ENCODE assay signal across 21 cellular contexts in the genomic region with DNA sequence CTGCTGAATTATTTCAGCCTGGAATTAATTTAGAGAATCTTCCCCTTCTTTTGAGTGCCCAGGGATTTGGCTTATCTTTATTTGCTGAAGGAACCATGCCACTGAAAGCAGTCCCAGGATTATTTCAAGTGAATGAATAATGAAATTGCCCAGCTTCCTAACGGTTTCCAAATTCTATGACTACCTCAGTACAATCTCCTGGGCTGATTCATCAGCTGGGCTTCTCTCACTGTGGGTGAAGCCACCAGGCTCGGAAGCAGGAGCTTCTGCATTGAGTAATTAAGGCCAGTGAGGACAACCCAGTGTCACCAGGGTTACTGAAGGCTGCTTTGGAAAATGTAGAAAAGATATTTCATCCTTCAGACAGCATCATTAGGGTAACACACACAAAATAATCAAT.
A peak's percentile ranks its signal among the peaks of the same experiment; 100 is the strongest.
DNase-seq lines count a peak whose midpoint lies in the region; ATAC-seq, FAIRE-seq and TF ChIP-seq lines count a peak whose summit lies in the region.
"Had no signal": no experiment of that assay in that cellular context is flagged by ENCODE, and none has a peak within 500 bp of the region (broad histone marks: within the 10 kb centered on the region; RNA-seq: fewer than 3 reads in every experiment).

No MANE protein-coding gene starts in this region.

- no peak for ATAC-seq in HG02840 (IDR thresholded peaks at IDR 0.05; ENCODE audit: low FRiP score, unreplicated experiment)
- no peak for ATAC-seq in HG02885 (IDR thresholded peaks at IDR 0.05; ENCODE audit: poor library complexity, unreplicated experiment)
- ATAC-seq: left lobe of liver had no signal

- no peak for FAIRE-seq in GM19239 (lab: Jason Lieb, UNC)

- CTCF ChIA-PET in SK-N-SH (lab: Yijun Ruan, JAX) = no interaction called here

- WGBS in SK-N-SH (ENCODE audit: low lambda C conversion rate) = 4% methylated on average over 2 of the region's 2 CpGs
- no CpG with 5 or more reads among the region's 2 CpGs for WGBS in trophoblast cell (ENCODE audit: extremely low coverage, insufficient coverage, insufficient read length)

- no peak overlapping the region for H4K12ac ChIP-seq in trophoblast cell (ENCODE audit: low read depth, low read length)

- H3K9ac ChIP-seq in SK-N-SH (no peak overlapping the region), trophoblast cell (ENCODE audit: low read length) (no peak overlapping the region)
- H3K9ac ChIP-seq: BLaER1 had no signal

- no peak overlapping the region for H2BK120ac ChIP-seq in trophoblast cell (ENCODE audit: insufficient read depth, low read length, poor library complexity)

- no peak overlapping the region for H3K4me2 ChIP-seq in SK-N-SH
- no peak overlapping the region for H3K4me2 ChIP-seq in trophoblast cell (ENCODE audit: low read length)
- H3K4me2 ChIP-seq: BLaER1 had no signal

- peaks cover 7% of the 10 kb centered on the region for H3F3A ChIP-seq in SK-N-SH (replicated peaks; ENCODE audit: insufficient read depth)

- H3K27me3 ChIP-seq in SK-N-SH (ENCODE audit: insufficient read depth) = no peaks in the 10 kb centered on the region
- H3K27me3 ChIP-seq in trophoblast cell (ENCODE audit: insufficient read depth, low read length) = no peaks in the 10 kb centered on the region
- H3K27me3 ChIP-seq: BLaER1, spleen, upper lobe of left lung had no signal

- H4K20me1 ChIP-seq in SK-N-SH (ENCODE audit: insufficient read depth) = no peaks in the 10 kb centered on the region
- H4K20me1 ChIP-seq: BLaER1 had no signal

- no peak overlapping the region for H2BK5ac ChIP-seq in trophoblast cell (ENCODE audit: low read depth, low read length, poor library complexity)

- no peak for TF ChIP-seq RAD21 in SK-N-SH (IDR thresholded peaks at IDR 0.05; ENCODE audit: low read length)

- H3K4me1 ChIP-seq in SK-N-SH (ENCODE audit: control insufficient read depth in 1 of 2, insufficient read depth in 2 of 2, low read depth in 1 of 2, low read length in 1 of 2) (peaks cover 2 to 11% of the 10 kb centered on the region in 2 experiments; a peak in 2 of 4 replicates), trophoblast cell (ENCODE audit: control insufficient read depth in 1 of 2, insufficient read depth in 2 of 2, low read length in 2 of 2) (no peaks in the 10 kb centered on the region)
- H3K4me1 ChIP-seq: BLaER1, psoas muscle, spleen, upper lobe of left lung had no signal

- no peak overlapping the region for H2AFZ ChIP-seq in SK-N-SH (ENCODE audit: low read depth)
- no peak overlapping the region for H2AFZ ChIP-seq in trophoblast cell (ENCODE audit: insufficient read depth, low read length, poor library complexity)

- H3K79me1 ChIP-seq in trophoblast cell (ENCODE audit: low read length) = no peaks in the 10 kb centered on the region

- TF ChIP-seq CTCF in SK-N-SH (IDR thresholded peaks at IDR 0.05) (no peak), epithelial cell of proximal tubule (conservative IDR thresholded peaks at IDR 0.05; ENCODE audit: low read depth, low read length) (no peak)

- H3K79me2 ChIP-seq in SK-N-SH (ENCODE audit: insufficient read depth) (no peaks in the 10 kb centered on the region), trophoblast cell (ENCODE audit: control insufficient read depth, insufficient read depth, low read length, poor library complexity) (no peaks in the 10 kb centered on the region)

- DNase-seq in GM03348 (ENCODE audit: low spot score) = peak; percentile 79
- DNase-seq in SK-N-SH = no peak
- peak; percentile 22 for DNase-seq in epithelial cell of proximal tubule (ENCODE audit: low read depth)
- peak; percentile 59 to 77 for DNase-seq in trophoblast cell
- no peak for DNase-seq in GM19239 (ENCODE audit: insufficient read length, low spot score)
- no peak for DNase-seq in NCI-H2107 treated with DMSO at 0.1 percent for 48 hours (lab: John Stamatoyannopoulos, UW; ENCODE audit: unreplicated experiment)
- DNase-seq: activated CD4-positive, CD25-positive, alpha-beta regulatory T cell treated with anti-CD3 and anti-CD28 coated beads, Interleukin-2, amount 50 U/mL, for 72 hours; activated naive CD4-positive, alpha-beta T cell treated with Interleukin-2 at 50 U/mL for 16 hours; activated T-cell treated with anti-CD3 and anti-CD28 coated beads, Interleukin-2, amount 50 U/mL, for 24 hours; effector memory CD4-positive, alpha-beta T cell; KBM-7; NCI-H1930; psoas muscle; spleen; stimulated activated CD4-positive, alpha-beta T cell treated with anti-CD3 and anti-CD28 coated beads, Interleukin-4, amount 100 ng/mL, for 24 hours; T-helper 9 cell; upper lobe of left lung had no signal

- H3K4ac ChIP-seq in trophoblast cell (ENCODE audit: low read depth, low read length) = no peak overlapping the region

- H4K8ac ChIP-seq in trophoblast cell (ENCODE audit: low read depth, low read length) = no peak overlapping the region

- no peaks in the 10 kb centered on the region; the same call in 1 of the 2 replicates for H3K9me3 ChIP-seq in SK-N-SH
- no peaks in the 10 kb centered on the region for H3K9me3 ChIP-seq in trophoblast cell (ENCODE audit: insufficient read depth, low read depth, low read length)
- H3K9me3 ChIP-seq: psoas muscle had no signal

- H3K4me3 ChIP-seq in SK-N-SH (ENCODE audit: low read depth in 2 of 2, low read length in 1 of 2) (no peak overlapping the region), epithelial cell of proximal tubule (ENCODE audit: low read depth, low read length) (no peak overlapping the region), trophoblast cell (ENCODE audit: low read depth, low read length) (no peak overlapping the region)
- H3K4me3 ChIP-seq: BLaER1, psoas muscle, spleen, upper lobe of left lung had no signal

- no peak overlapping the region for H3K23ac ChIP-seq in trophoblast cell (ENCODE audit: low read length)

- POLR2A ChIA-PET in SK-N-SH (lab: Yijun Ruan, JAX) = no interaction called here

- peak in 1 of 2 experiments; percentile 47; a peak in 1 of 4 replicates for TF ChIP-seq EP300 in SK-N-SH (IDR thresholded peaks at IDR 0.05; ENCODE audit: borderline replicate concordance in 1 of 2, low read depth in 1 of 2, low read length in 1 of 2)

- H2BK12ac ChIP-seq in trophoblast cell (ENCODE audit: low read length) = no peak overlapping the region

- H3K36me3 ChIP-seq in SK-N-SH (replicated peaks in 1 of 2; ENCODE audit: control insufficient read depth in 1 of 2, insufficient read depth in 2 of 2, low read length in 1 of 2) (no peaks in the 10 kb centered on the region), trophoblast cell (ENCODE audit: control insufficient read depth in 1 of 2, insufficient read depth in 2 of 2, low read length in 2 of 2) (no peaks in the 10 kb centered on the region)
- H3K36me3 ChIP-seq: spleen, upper lobe of left lung had no signal

- H3K9me2 ChIP-seq in SK-N-SH = no peaks in the 10 kb centered on the region

- no peak overlapping the region for H4K91ac ChIP-seq in trophoblast cell (ENCODE audit: low read depth, low read length)

- no peak overlapping the region for H3K14ac ChIP-seq in trophoblast cell (ENCODE audit: low read length)

- no peak overlapping the region for H3K18ac ChIP-seq in trophoblast cell (ENCODE audit: low read length)

- no peak overlapping the region for H3K27ac ChIP-seq in SK-N-SH (ENCODE audit: low read depth in 2 of 2, low read length in 1 of 2)
- no peak overlapping the region for H3K27ac ChIP-seq in trophoblast cell (ENCODE audit: low read depth, low read length)
- H3K27ac ChIP-seq: BLaER1, psoas muscle, spleen, upper lobe of left lung had no signal

- no peak overlapping the region for H2AK5ac ChIP-seq in trophoblast cell (ENCODE audit: low read length)

TF ChIP-seq in SK-N-SH, 30 proteins besides CTCF, POLR2A, EP300 and RAD21 (continues in another document):
- TF ChIP-seq POLR2AphosphoS5 (IDR thresholded peaks at IDR 0.05; ENCODE audit: low read depth, low read length) (no peak), YY1 (IDR thresholded peaks at IDR 0.05; ENCODE audit: low read depth) (no peak), SMC3 (IDR thresholded peaks at IDR 0.05; ENCODE audit: low read depth, low read length) (no peak), EZH2phosphoT487 (IDR thresholded peaks at IDR 0.05; ENCODE audit: borderline replicate concordance, low read depth) (no peak), GABPA (IDR thresholded peaks at IDR 0.05; ENCODE audit: low read depth) (no peak), FOXM1 (IDR thresholded peaks at IDR 0.05; ENCODE audit: low read depth) (no peak)
- TF ChIP-seq, protein P1, sequence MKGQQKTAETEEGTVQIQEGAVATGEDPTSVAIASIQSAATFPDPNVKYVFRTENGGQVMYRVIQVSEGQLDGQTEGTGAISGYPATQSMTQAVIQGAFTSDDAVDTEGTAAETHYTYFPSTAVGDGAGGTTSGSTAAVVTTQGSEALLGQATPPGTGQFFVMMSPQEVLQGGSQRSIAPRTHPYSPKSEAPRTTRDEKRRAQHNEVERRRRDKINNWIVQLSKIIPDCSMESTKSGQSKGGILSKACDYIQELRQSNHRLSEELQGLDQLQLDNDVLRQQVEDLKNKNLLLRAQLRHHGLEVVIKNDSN (IDR thresholded peaks at IDR 0.05; ENCODE audit: borderline replicate concordance, low read depth) = no peak
- TF ChIP-seq, protein P2, sequence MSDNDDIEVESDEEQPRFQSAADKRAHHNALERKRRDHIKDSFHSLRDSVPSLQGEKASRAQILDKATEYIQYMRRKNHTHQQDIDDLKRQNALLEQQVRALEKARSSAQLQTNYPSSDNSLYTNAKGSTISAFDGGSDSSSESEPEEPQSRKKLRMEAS (IDR thresholded peaks at IDR 0.05; ENCODE audit: low read depth) = no peak
- TF ChIP-seq, protein P3, sequence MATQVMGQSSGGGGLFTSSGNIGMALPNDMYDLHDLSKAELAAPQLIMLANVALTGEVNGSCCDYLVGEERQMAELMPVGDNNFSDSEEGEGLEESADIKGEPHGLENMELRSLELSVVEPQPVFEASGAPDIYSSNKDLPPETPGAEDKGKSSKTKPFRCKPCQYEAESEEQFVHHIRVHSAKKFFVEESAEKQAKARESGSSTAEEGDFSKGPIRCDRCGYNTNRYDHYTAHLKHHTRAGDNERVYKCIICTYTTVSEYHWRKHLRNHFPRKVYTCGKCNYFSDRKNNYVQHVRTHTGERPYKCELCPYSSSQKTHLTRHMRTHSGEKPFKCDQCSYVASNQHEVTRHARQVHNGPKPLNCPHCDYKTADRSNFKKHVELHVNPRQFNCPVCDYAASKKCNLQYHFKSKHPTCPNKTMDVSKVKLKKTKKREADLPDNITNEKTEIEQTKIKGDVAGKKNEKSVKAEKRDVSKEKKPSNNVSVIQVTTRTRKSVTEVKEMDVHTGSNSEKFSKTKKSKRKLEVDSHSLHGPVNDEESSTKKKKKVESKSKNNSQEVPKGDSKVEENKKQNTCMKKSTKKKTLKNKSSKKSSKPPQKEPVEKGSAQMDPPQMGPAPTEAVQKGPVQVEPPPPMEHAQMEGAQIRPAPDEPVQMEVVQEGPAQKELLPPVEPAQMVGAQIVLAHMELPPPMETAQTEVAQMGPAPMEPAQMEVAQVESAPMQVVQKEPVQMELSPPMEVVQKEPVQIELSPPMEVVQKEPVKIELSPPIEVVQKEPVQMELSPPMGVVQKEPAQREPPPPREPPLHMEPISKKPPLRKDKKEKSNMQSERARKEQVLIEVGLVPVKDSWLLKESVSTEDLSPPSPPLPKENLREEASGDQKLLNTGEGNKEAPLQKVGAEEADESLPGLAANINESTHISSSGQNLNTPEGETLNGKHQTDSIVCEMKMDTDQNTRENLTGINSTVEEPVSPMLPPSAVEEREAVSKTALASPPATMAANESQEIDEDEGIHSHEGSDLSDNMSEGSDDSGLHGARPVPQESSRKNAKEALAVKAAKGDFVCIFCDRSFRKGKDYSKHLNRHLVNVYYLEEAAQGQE (IDR thresholded peaks at IDR 0.05; ENCODE audit: low read depth, low read length) = no peak

Comparison
In these comparisons a context has a peak if more than half of its experiments do, and no peak if none do; other contexts are left out.
1. DNase-seq: peak in GM03348 (single experiment), epithelial cell of proximal tubule (single experiment) and trophoblast cell (2 of 2); none in SK-N-SH (single experiment), GM19239 (single experiment) and NCI-H2107 treated with DMSO at 0.1 percent for 48 hours (single experiment).